Comparison of ENCODE assay signal across 1 cellular context in genomic region chr20:10370091-10370887, GRCh38.
TF ChIP-seq lines count a peak whose summit lies in the region.

No MANE protein-coding gene starts in this region.

TF ChIP-seq in HepG2, 621 proteins besides CTCF, POLR2A, EP300 and RAD21 (continued from another document and continues in another):
- TF ChIP-seq ZBTB40 (IDR thresholded peaks at IDR 0.05) (no peak), ZBTB40 (CRISPR knock-in tag; IDR thresholded peaks at IDR 0.05) (no peak; the same call in 1 of the 2 replicates), RELA (CRISPR knock-in tag; IDR thresholded peaks at IDR 0.05) (no peak), EHMT2 (IDR thresholded peaks at IDR 0.05; ENCODE audit: borderline replicate concordance, low read depth, low read length) (peak; percentile 90; the same call in 1 of the 2 replicates), SMARCE1 (IDR thresholded peaks at IDR 0.05; ENCODE audit: borderline replicate concordance) (no peak), ZMYM2 (CRISPR knock-in tag; IDR thresholded peaks at IDR 0.05) (no peak), ZBTB20 (CRISPR knock-in tag; IDR thresholded peaks at IDR 0.05; ENCODE audit: borderline replicate concordance, low read depth) (no peak; the same call in 1 of the 2 replicates), HMG20A (CRISPR knock-in tag; IDR thresholded peaks at IDR 0.05; ENCODE audit: borderline replicate concordance) (peak; percentile 93; the same call in 1 of the 2 replicates), NFIC (IDR thresholded peaks at IDR 0.05; ENCODE audit: low read length) (peak; percentile 95), SKI (IDR thresholded peaks at IDR 0.05; ENCODE audit: partially characterized antibody) (peak; percentile 99), MAFK (conservative IDR thresholded peaks at IDR 0.05 in 1 of 2, IDR thresholded peaks at IDR 0.05 in 1 of 2; ENCODE audit: low read length in 2 of 2) (no peak), CC2D1A (CRISPR knock-in tag; IDR thresholded peaks at IDR 0.05) (no peak), ZNF274 (CRISPR knock-in tag; IDR thresholded peaks at IDR 0.05) (no peak; the same call in 1 of the 2 replicates), NCOA5 (CRISPR knock-in tag; IDR thresholded peaks at IDR 0.05) (no peak), ZBTB3 (CRISPR knock-in tag; IDR thresholded peaks at IDR 0.05; ENCODE audit: borderline replicate concordance, low read depth) (no peak; the same call in 1 of the 2 replicates), ZBTB1 (CRISPR knock-in tag; IDR thresholded peaks at IDR 0.05; ENCODE audit: borderline replicate concordance) (no peak), ZNF432 (CRISPR knock-in tag; IDR thresholded peaks at IDR 0.05; ENCODE audit: borderline replicate concordance) (no peak), MAZ (IDR thresholded peaks at IDR 0.05; ENCODE audit: borderline replicate concordance, low read depth, low read length) (no peak), MAZ (CRISPR knock-in tag; IDR thresholded peaks at IDR 0.05; ENCODE audit: low read depth) (no peak), ZEB1 (IDR thresholded peaks at IDR 0.05; ENCODE audit: insufficient replicate concordance, low read depth) (peak; percentile 62), ZNF816 (CRISPR knock-in tag; IDR thresholded peaks at IDR 0.05; ENCODE audit: borderline replicate concordance) (peak; percentile 54; the same call in 1 of the 2 replicates), ZNF761 (CRISPR knock-in tag; conservative IDR thresholded peaks at IDR 0.05) (no peak; the same call in 1 of the 2 replicates), CBX2 (IDR thresholded peaks at IDR 0.05; ENCODE audit: low read depth, low read length) (no peak), CBX2 (CRISPR knock-in tag; IDR thresholded peaks at IDR 0.05; ENCODE audit: low read depth) (no peak), FOXA1 (IDR thresholded peaks at IDR 0.05) (no peak), FOXA1 (CRISPR knock-in tag; IDR thresholded peaks at IDR 0.05) (peak; percentile 71), GATA4 (IDR thresholded peaks at IDR 0.05; ENCODE audit: borderline replicate concordance, low read depth) (peak; percentile 99), TGIF2 (CRISPR knock-in tag; IDR thresholded peaks at IDR 0.05) (0 out of 2 replicates have a peak, but pooled peaks have one; percentile 52), PHB2 (IDR thresholded peaks at IDR 0.05; ENCODE audit: partially characterized antibody) (no peak), ERF (CRISPR knock-in tag; IDR thresholded peaks at IDR 0.05) (peak; percentile 71), ZFP91 (CRISPR knock-in tag; IDR thresholded peaks at IDR 0.05; ENCODE audit: borderline replicate concordance) (no peak), PRPF4 (IDR thresholded peaks at IDR 0.05; ENCODE audit: low read depth, low read length, poor library complexity, severe bottlenecking) (no peak), ZNF558 (CRISPR knock-in tag; IDR thresholded peaks at IDR 0.05; ENCODE audit: borderline replicate concordance) (no peak), MED13 (CRISPR knock-in tag; IDR thresholded peaks at IDR 0.05) (peak; percentile 95), ZNF121 (CRISPR knock-in tag; IDR thresholded peaks at IDR 0.05) (0 out of 2 replicates have a peak, but pooled peaks have one; percentile 38), ZNF788 (CRISPR knock-in tag; IDR thresholded peaks at IDR 0.05; ENCODE audit: borderline replicate concordance) (no peak), SNAPC4 (CRISPR knock-in tag; IDR thresholded peaks at IDR 0.05) (no peak), MTA3 (CRISPR knock-in tag; IDR thresholded peaks at IDR 0.05) (no peak), ZNF326 (CRISPR knock-in tag; IDR thresholded peaks at IDR 0.05; ENCODE audit: borderline replicate concordance) (no peak), FOXA3 (CRISPR knock-in tag; IDR thresholded peaks at IDR 0.05) (peak; percentile 92), MZF1 (CRISPR knock-in tag; IDR thresholded peaks at IDR 0.05; ENCODE audit: borderline replicate concordance) (no peak), PTBP1 (IDR thresholded peaks at IDR 0.05; ENCODE audit: low read depth, low read length, poor library complexity, severe bottlenecking) (no peak), KDM3A (CRISPR knock-in tag; IDR thresholded peaks at IDR 0.05; ENCODE audit: low read depth) (peak; percentile 89; the same call in 1 of the 2 replicates), TBL1XR1 (IDR thresholded peaks at IDR 0.05; ENCODE audit: borderline replicate concordance, low read length, partially characterized antibody) (peak; percentile 77), ZNF230 (CRISPR knock-in tag; IDR thresholded peaks at IDR 0.05) (no peak), ZNF263 (CRISPR knock-in tag; IDR thresholded peaks at IDR 0.05) (no peak), PPARG (CRISPR knock-in tag; conservative IDR thresholded peaks at IDR 0.05) (peak; percentile 95), GLI4 (CRISPR knock-in tag; IDR thresholded peaks at IDR 0.05; ENCODE audit: borderline replicate concordance) (no peak), MATR3 (CRISPR knock-in tag; IDR thresholded peaks at IDR 0.05) (no peak), ZBTB49 (CRISPR knock-in tag; IDR thresholded peaks at IDR 0.05; ENCODE audit: borderline replicate concordance) (0 out of 2 replicates have a peak, but pooled peaks have one; percentile 23), ZNF737 (CRISPR knock-in tag; IDR thresholded peaks at IDR 0.05; ENCODE audit: borderline replicate concordance) (no peak)
